8 cellular contexts compared by ENCODE assay signal in the genomic region with DNA sequence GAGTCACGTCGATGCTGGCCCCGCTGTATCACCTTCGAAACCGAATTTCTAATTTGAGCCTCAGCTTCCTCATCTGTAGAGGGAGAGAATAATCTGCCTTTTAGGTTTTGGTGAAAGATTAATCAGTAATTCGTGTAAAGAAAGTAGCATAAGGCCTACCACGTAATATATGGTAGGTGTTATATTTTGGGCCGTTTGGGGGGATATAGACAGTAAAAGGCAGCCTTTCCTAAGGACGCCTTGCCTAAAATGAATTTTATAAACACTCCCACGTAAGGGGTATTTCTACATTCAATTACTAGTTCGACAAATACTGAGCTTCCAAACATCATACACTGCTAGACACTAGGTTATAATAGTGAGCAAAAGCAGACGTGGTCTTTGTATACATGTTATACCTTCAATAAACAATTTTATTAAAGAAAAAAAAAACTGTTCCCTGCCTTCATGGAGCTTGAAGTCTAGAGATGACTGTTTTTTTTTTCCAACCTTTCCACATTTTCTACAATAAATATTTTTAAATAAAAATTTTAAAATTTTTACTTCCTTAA. TPM values are rescaled to one million over a fixed set of nuclear protein-coding genes. Genes with fewer than 3 reads are reported as not detected.
DNase-seq lines count a peak whose midpoint lies in the region; TF ChIP-seq lines count a peak whose summit lies in the region.

No MANE protein-coding gene starts in this region.

- DNase-seq in activated CD4-positive, alpha-beta T cell treated with anti-CD3 and anti-CD28 coated beads, Interleukin-2, amount 10 ng/mL, durations not matched to agents 24 days and 14 days = no peak
- DNase-seq in activated CD4-positive, alpha-beta T cell treated with anti-CD3 and anti-CD28 coated beads, Interleukin-2, amount 50 U/mL, for 1 hour = no peak
- no peak for DNase-seq in activated naive CD8-positive, alpha-beta T cell treated with anti-CD3 and anti-CD28 coated beads for 36 hours
- DNase-seq in kidney epithelial cell (ENCODE audit: low read depth) = no peak
- DNase-seq in testis = no peak
- DNase-seq in HuH-7 (ENCODE audit: low spot score) = no peak
- no peak for DNase-seq in NCI-H510A treated with DMSO at 0.1 percent for 48 hours (lab: John Stamatoyannopoulos, UW)
- no peak for DNase-seq in COR-L47 (lab: John Stamatoyannopoulos, UW)

- intact Hi-C loops in activated CD4-positive, alpha-beta T cell treated with anti-CD3 and anti-CD28 coated beads, Interleukin-2, amount 10 ng/mL, durations not matched to agents 24 days and 14 days (cut with micrococcal nuclease) = loop anchor here (2.0 to 5.0 kb wide), 4 partner anchors 24 to 358 kb away; partner anchors contain the start of genes ARPC4, TADA3 and TATDN2
- intact Hi-C loops in testis (cut with DNase I; ENCODE audit: low total_unique reads) = no loop called here

- no peaks in the 10 kb centered on the region for H3K9me3 ChIP-seq in testis

- TF ChIP-seq POLR2A in testis (IDR thresholded peaks at IDR 0.05) = no peak

- peaks cover 4% of the 10 kb centered on the region for H3K9me3 Mint-ChIP-seq in activated CD4-positive, alpha-beta T cell treated with anti-CD3 and anti-CD28 coated beads, Interleukin-2, amount 10 ng/mL, durations not matched to agents 24 days and 14 days
- H3K9me3 Mint-ChIP-seq in activated naive CD8-positive, alpha-beta T cell treated with anti-CD3 and anti-CD28 coated beads for 36 hours = peaks cover 8% of the 10 kb centered on the region

- H3K36me3 ChIP-seq in kidney epithelial cell (ENCODE audit: control insufficient read depth, insufficient read depth, low read length) (no peaks in the 10 kb centered on the region), testis (ENCODE audit: low read depth, missing control alignments) (no peaks in the 10 kb centered on the region)

- H3K4me3 Mint-ChIP-seq in activated CD4-positive, alpha-beta T cell treated with anti-CD3 and anti-CD28 coated beads, Interleukin-2, amount 10 ng/mL, durations not matched to agents 24 days and 14 days = peak overlapping the region; percentile 98
- peak overlapping the region; percentile 94 for H3K4me3 Mint-ChIP-seq in activated naive CD8-positive, alpha-beta T cell treated with anti-CD3 and anti-CD28 coated beads for 36 hours

- H3K27ac ChIP-seq in testis = peak overlapping the region; percentile 90 to 91

- 6 to 9% methylated on average over 8 to 12 of the region's 12 CpGs for WGBS in testis, 2 donors

- H3K4me1 Mint-ChIP-seq in activated CD4-positive, alpha-beta T cell treated with anti-CD3 and anti-CD28 coated beads, Interleukin-2, amount 10 ng/mL, durations not matched to agents 24 days and 14 days = peaks cover 33% of the 10 kb centered on the region
- peaks cover 39% of the 10 kb centered on the region for H3K4me1 Mint-ChIP-seq in activated naive CD8-positive, alpha-beta T cell treated with anti-CD3 and anti-CD28 coated beads for 36 hours

- H3K27ac Mint-ChIP-seq in activated CD4-positive, alpha-beta T cell treated with anti-CD3 and anti-CD28 coated beads, Interleukin-2, amount 10 ng/mL, durations not matched to agents 24 days and 14 days = peak overlapping the region; percentile 99
- H3K27ac Mint-ChIP-seq in activated naive CD8-positive, alpha-beta T cell treated with anti-CD3 and anti-CD28 coated beads for 36 hours = peak overlapping the region; percentile 99

- H3K4me1 ChIP-seq in testis = peaks cover 16% of the 10 kb centered on the region

- H3K36me3 Mint-ChIP-seq in activated CD4-positive, alpha-beta T cell treated with anti-CD3 and anti-CD28 coated beads, Interleukin-2, amount 10 ng/mL, durations not matched to agents 24 days and 14 days (ENCODE audit: low read depth) = peaks cover 35% of the 10 kb centered on the region
- peaks cover 43% of the 10 kb centered on the region for H3K36me3 Mint-ChIP-seq in activated naive CD8-positive, alpha-beta T cell treated with anti-CD3 and anti-CD28 coated beads for 36 hours

- H3K4me3 ChIP-seq in kidney epithelial cell (ENCODE audit: low read depth, low read length) (peak overlapping the region; percentile 72), testis (peak overlapping the region; percentile 70 to 92)

- H3K27me3 Mint-ChIP-seq in activated CD4-positive, alpha-beta T cell treated with anti-CD3 and anti-CD28 coated beads, Interleukin-2, amount 10 ng/mL, durations not matched to agents 24 days and 14 days = no peaks in the 10 kb centered on the region
- H3K27me3 Mint-ChIP-seq in activated naive CD8-positive, alpha-beta T cell treated with anti-CD3 and anti-CD28 coated beads for 36 hours = no peaks in the 10 kb centered on the region

- no peak for TF ChIP-seq CTCF in kidney epithelial cell (IDR thresholded peaks at IDR 0.05; ENCODE audit: insufficient read depth, low read length, poor library complexity, severe bottlenecking)
- TF ChIP-seq CTCF in testis (IDR thresholded peaks at IDR 0.05) = no peak

- H3K27me3 ChIP-seq in kidney epithelial cell (ENCODE audit: control insufficient read depth, insufficient read depth, low read length) (no peaks in the 10 kb centered on the region), testis (no peaks in the 10 kb centered on the region)

RNA-seq across cellular contexts. Expression of gene JAGN1, which starts 0.7 kb away (rescaled TPM):
- total RNA-seq in activated CD4-positive, alpha-beta T cell treated with anti-CD3 and anti-CD28 coated beads, Interleukin-2, amount 10 ng/mL, durations not matched to agents 24 days and 14 days = 39.5 and 41.0 TPM in 2 replicates
- total RNA-seq in activated naive CD8-positive, alpha-beta T cell treated with anti-CD3 and anti-CD28 coated beads for 36 hours = 10 to 100 TPM; 49.0 to 49.2 TPM
- total RNA-seq in kidney epithelial cell (38.7 and 56.0 TPM in 2 replicates), testis (10 to 100 TPM; 33.3 to 39.8 TPM)
- polyA plus RNA-seq in testis (ENCODE audit: insufficient read depth, low read depth, low replicate concordance) = 36.0 TPM

RNA-seq across cellular contexts. Expression of gene CIDEC, which starts 11.1 kb away (rescaled TPM):
- total RNA-seq in activated CD4-positive, alpha-beta T cell treated with anti-CD3 and anti-CD28 coated beads, Interleukin-2, amount 10 ng/mL, durations not matched to agents 24 days and 14 days = not detected in 2 replicates
- total RNA-seq in activated naive CD8-positive, alpha-beta T cell treated with anti-CD3 and anti-CD28 coated beads for 36 hours = under 1 TPM in 1 of 2 experiments, not detected in 1; 0.18 TPM
- not detected in 2 replicates for total RNA-seq in kidney epithelial cell
- total RNA-seq in testis = 1 to 10 TPM; 1.1 to 1.6 TPM
- polyA plus RNA-seq in testis (ENCODE audit: insufficient read depth, low read depth, low replicate concordance) = 2.9 TPM

RNA-seq across cellular contexts. Expression of gene IL17RE, which starts 11.5 kb away (rescaled TPM):
- total RNA-seq in activated CD4-positive, alpha-beta T cell treated with anti-CD3 and anti-CD28 coated beads, Interleukin-2, amount 10 ng/mL, durations not matched to agents 24 days and 14 days = 1.1 TPM in 2 replicates
- total RNA-seq in activated naive CD8-positive, alpha-beta T cell treated with anti-CD3 and anti-CD28 coated beads for 36 hours = 1 to 10 TPM; 1.2 to 1.8 TPM
- total RNA-seq in kidney epithelial cell (2.8 and 3.6 TPM in 2 replicates), testis (under 1 TPM; 0.43 to 0.79 TPM)
- polyA plus RNA-seq in testis (ENCODE audit: insufficient read depth, low read depth, low replicate concordance) = 1.8 TPM

RNA-seq across cellular contexts. Expression of gene IL17RC, which starts 25.8 kb away (rescaled TPM):
- total RNA-seq in activated CD4-positive, alpha-beta T cell treated with anti-CD3 and anti-CD28 coated beads, Interleukin-2, amount 10 ng/mL, durations not matched to agents 24 days and 14 days = 0.28 and 0.42 TPM in 2 replicates
- under 1 TPM; 0.36 to 0.60 TPM for total RNA-seq in activated naive CD8-positive, alpha-beta T cell treated with anti-CD3 and anti-CD28 coated beads for 36 hours
- 37.3 and 39.6 TPM in 2 replicates for total RNA-seq in kidney epithelial cell
- total RNA-seq in testis = 10 to 100 TPM; 21.0 to 26.1 TPM
- polyA plus RNA-seq in testis (ENCODE audit: insufficient read depth, low read depth, low replicate concordance) = 12.0 TPM

RNA-seq across cellular contexts. Expression of gene CRELD1, which starts 42.5 kb away (rescaled TPM):
- total RNA-seq in activated CD4-positive, alpha-beta T cell treated with anti-CD3 and anti-CD28 coated beads, Interleukin-2, amount 10 ng/mL, durations not matched to agents 24 days and 14 days = 22.7 and 23.4 TPM in 2 replicates
- total RNA-seq in activated naive CD8-positive, alpha-beta T cell treated with anti-CD3 and anti-CD28 coated beads for 36 hours = 1 to 10 TPM; 7.9 to 10.0 TPM
- total RNA-seq in kidney epithelial cell (43.0 and 58.0 TPM in 2 replicates), testis (10 to 100 TPM; 34.9 to 37.1 TPM)
- polyA plus RNA-seq in testis (ENCODE audit: insufficient read depth, low read depth, low replicate concordance) = 65.7 TPM
